ENCODE assay signal across 8 cellular contexts in genomic region chr7:151520419-151521229, GRCh38. TPM values are rescaled to one million over a fixed set of nuclear protein-coding genes. Genes with fewer than 3 reads are reported as not detected.
DNase-seq lines count a peak whose midpoint lies in the region; ATAC-seq and TF ChIP-seq lines count a peak whose summit lies in the region.

No MANE protein-coding gene starts in this region.

- peak; percentile 29 for DNase-seq in cerebellar cortex (ENCODE audit: low spot score)
- peak; percentile 19 to 32 for DNase-seq in stimulated activated CD4-positive, alpha-beta T cell treated with anti-CD3 and anti-CD28 coated beads, Interleukin-2, amount 100 ng/mL, for 48 hours
- DNase-seq in foreskin melanocyte = no peak

- H3K4me3 ChIP-seq in BLaER1 treated with 17β-estradiol and CSF1 and Interleukin-3, amounts not matched to agents 10 nM and 100 nM = peak overlapping the region; percentile 13 to 63 (median 43); a peak in 19 of 20 replicates
- peak overlapping the region; percentile 47 to 54 (median 51) for H3K4me3 ChIP-seq in liver (ENCODE audit: low read depth in 1 of 3, low read length in 3 of 3)

- peak overlapping the region; percentile 18 to 99 (median 55); a peak in 17 of 22 replicates for H3K9ac ChIP-seq in BLaER1 treated with 17β-estradiol and CSF1 and Interleukin-3, amounts not matched to agents 10 nM and 100 nM
- H3K9ac ChIP-seq in liver (ENCODE audit: low read depth in 1 of 2, low read length in 2 of 2) = peak overlapping the region in 1 of 2 donors; percentile 41

- peaks cover 0 to 18% (median 15%) of the 10 kb centered on the region in 11 experiments; a peak in 15 of 22 replicates for H3K36me3 ChIP-seq in BLaER1 treated with 17β-estradiol and CSF1 and Interleukin-3, amounts not matched to agents 10 nM and 100 nM
- peaks cover 0 to 3% (median 0%) of the 10 kb centered on the region in 4 donors for H3K36me3 ChIP-seq in liver (ENCODE audit: control insufficient read depth in 4 of 4, insufficient read depth in 3 of 4, low read depth in 1 of 4, low read length in 3 of 4)

- peaks cover 0 to 32% (median 22%) of the 10 kb centered on the region in 11 experiments; a peak in 19 of 22 replicates for H3K9me3 ChIP-seq in BLaER1 treated with 17β-estradiol and CSF1 and Interleukin-3, amounts not matched to agents 10 nM and 100 nM (replicated peaks in 1 of 11)
- H3K9me3 ChIP-seq in liver (ENCODE audit: control insufficient read depth in 4 of 4, low read length in 3 of 4) = no peaks in the 10 kb centered on the region

- WGBS in liver = 11% methylated on average over 53 of the region's 53 CpGs

- H3K4me1 ChIP-seq in BLaER1 treated with 17β-estradiol and CSF1 and Interleukin-3, amounts not matched to agents 10 nM and 100 nM = peaks cover 13 to 28% (median 25%) of the 10 kb centered on the region in 10 experiments
- H3K4me1 ChIP-seq in liver (ENCODE audit: control insufficient read depth in 4 of 4, insufficient read depth in 4 of 4, low read length in 3 of 4) = peaks cover 3 to 31% (median 21%) of the 10 kb centered on the region in 4 donors

- peak overlapping the region; percentile 40 to 99 (median 98); a peak in 21 of 22 replicates for H3K27ac ChIP-seq in BLaER1 treated with 17β-estradiol and CSF1 and Interleukin-3, amounts not matched to agents 10 nM and 100 nM
- H3K27ac ChIP-seq in VCaP (peak overlapping the region; percentile 97), liver (ENCODE audit: low read depth in 1 of 2, low read length in 2 of 2) (peak overlapping the region; percentile 80 to 94)

- TF ChIP-seq CTCF in VCaP (conservative IDR thresholded peaks at IDR 0.05) (no peak), liver (IDR thresholded peaks at IDR 0.05; ENCODE audit: low read depth, low read length, missing input control) (no peak)

- ATAC-seq in HG02943 (IDR thresholded peaks at IDR 0.05; ENCODE audit: low read depth, unreplicated experiment) (peak; percentile 0), GM19455 (IDR thresholded peaks at IDR 0.05; ENCODE audit: unreplicated experiment) (no peak)

- no peaks in the 10 kb centered on the region for H3K27me3 ChIP-seq in BLaER1 treated with 17β-estradiol and CSF1 and Interleukin-3, amounts not matched to agents 10 nM and 100 nM
- H3K27me3 ChIP-seq in liver (ENCODE audit: control insufficient read depth in 4 of 4, insufficient read depth in 4 of 4, low read length in 3 of 4) = no peaks in the 10 kb centered on the region

- peaks cover 31 to 36% (median 34%) of the 10 kb centered on the region in 11 experiments for H4K20me1 ChIP-seq in BLaER1 treated with 17β-estradiol and CSF1 and Interleukin-3, amounts not matched to agents 10 nM and 100 nM

- peak overlapping the region; percentile 2 to 73 (median 39); a peak in 19 of 22 replicates for H3K4me2 ChIP-seq in BLaER1 treated with 17β-estradiol and CSF1 and Interleukin-3, amounts not matched to agents 10 nM and 100 nM

- peak in 1 of 2 donors; percentile 21 for TF ChIP-seq RAD21 in liver (IDR thresholded peaks at IDR 0.05)

TF ChIP-seq in liver, 16 proteins besides CTCF, POLR2A, EP300 and RAD21:
- TF ChIP-seq, protein P1, sequence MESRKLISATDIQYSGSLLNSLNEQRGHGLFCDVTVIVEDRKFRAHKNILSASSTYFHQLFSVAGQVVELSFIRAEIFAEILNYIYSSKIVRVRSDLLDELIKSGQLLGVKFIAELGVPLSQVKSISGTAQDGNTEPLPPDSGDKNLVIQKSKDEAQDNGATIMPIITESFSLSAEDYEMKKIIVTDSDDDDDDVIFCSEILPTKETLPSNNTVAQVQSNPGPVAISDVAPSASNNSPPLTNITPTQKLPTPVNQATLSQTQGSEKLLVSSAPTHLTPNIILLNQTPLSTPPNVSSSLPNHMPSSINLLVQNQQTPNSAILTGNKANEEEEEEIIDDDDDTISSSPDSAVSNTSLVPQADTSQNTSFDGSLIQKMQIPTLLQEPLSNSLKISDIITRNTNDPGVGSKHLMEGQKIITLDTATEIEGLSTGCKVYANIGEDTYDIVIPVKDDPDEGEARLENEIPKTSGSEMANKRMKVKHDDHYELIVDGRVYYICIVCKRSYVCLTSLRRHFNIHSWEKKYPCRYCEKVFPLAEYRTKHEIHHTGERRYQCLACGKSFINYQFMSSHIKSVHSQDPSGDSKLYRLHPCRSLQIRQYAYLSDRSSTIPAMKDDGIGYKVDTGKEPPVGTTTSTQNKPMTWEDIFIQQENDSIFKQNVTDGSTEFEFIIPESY (IDR thresholded peaks at IDR 0.05) = no peak
- TF ChIP-seq RXRA (IDR thresholded peaks at IDR 0.05) (no peak), HNF4G (IDR thresholded peaks at IDR 0.05) (no peak), SP1 (IDR thresholded peaks at IDR 0.05) (no peak)
TF ChIP-seq in liver: peak in this region for 0.

RNA-seq across cellular contexts. Expression of gene RHEB, which starts 0.9 kb away (rescaled TPM):
- total RNA-seq in liver = 10 to 100 TPM; 29.5 to 31.6 TPM
- 10 to 100 TPM; 41.4 to 59.0 TPM for polyA plus RNA-seq in liver
